14 cellular contexts compared by ENCODE assay signal in the genomic region with DNA sequence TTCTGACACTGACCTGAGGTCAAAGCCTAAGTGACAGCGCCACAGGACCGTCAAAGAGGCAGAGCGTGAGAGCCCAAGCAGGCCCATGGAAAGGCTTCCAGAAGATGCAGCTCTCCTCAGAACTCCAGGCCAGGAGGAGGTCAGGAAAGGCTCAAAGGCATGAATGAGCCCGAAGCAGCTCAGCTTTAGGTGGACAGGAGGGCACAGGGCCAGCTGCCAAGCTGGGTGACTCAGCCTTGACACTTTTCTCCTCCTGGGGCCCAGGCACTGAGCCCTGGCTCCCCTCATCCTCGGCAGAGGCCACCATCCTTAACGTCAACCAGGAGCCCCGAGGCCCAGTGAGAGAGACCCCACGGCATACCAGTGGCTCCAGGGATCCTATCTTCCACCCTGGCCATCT.
DNase-seq lines count a peak whose midpoint lies in the region; ATAC-seq and TF ChIP-seq lines count a peak whose summit lies in the region.
"Had no signal": no experiment of that assay in that cellular context is flagged by ENCODE, and none has a peak within 500 bp of the region (broad histone marks: within the 10 kb centered on the region; RNA-seq: fewer than 3 reads in every experiment).

No MANE protein-coding gene starts in this region.

- TF ChIP-seq CTCF in RWPE2 (IDR thresholded peaks at IDR 0.05; ENCODE audit: poor library complexity, severe bottlenecking) (no peak), fibroblast of pulmonary artery (IDR thresholded peaks at IDR 0.05; ENCODE audit: low read length, missing control alignments) (no peak)

- peak; percentile 45 for DNase-seq in GM03348 (ENCODE audit: low spot score)
- DNase-seq in RWPE2 (ENCODE audit: low spot score) = no peak
- peak; percentile 27 for DNase-seq in fibroblast of pulmonary artery (ENCODE audit: low read depth)
- DNase-seq in stimulated activated CD4-positive, alpha-beta T cell treated with anti-CD3 and anti-CD28 coated beads, Interleukin-15, amount 100 ng/mL, for 24 hours = no peak
- DNase-seq in MV-4-11 (lab: John Stamatoyannopoulos, UW) = no peak
- DNase-seq: Caco-2; dorsolateral prefrontal cortex; naive B cell; NCI-H1105 treated with DMSO at 0.1 percent for 48 hours; stimulated activated CD4-positive, alpha-beta T cell treated with anti-CD3 and anti-CD28 coated beads, Interleukin-1b, Interleukin-23, amount 100 ng/mL, for 48 hours had no signal

- H3K27me3 ChIP-seq in RWPE2 (ENCODE audit: insufficient read depth, poor library complexity, severe bottlenecking) (no peaks in the 10 kb centered on the region), rectal smooth muscle tissue (ENCODE audit: control insufficient read depth, insufficient read depth, low read length) (no peaks in the 10 kb centered on the region)
- H3K27me3 ChIP-seq: dorsolateral prefrontal cortex, suprapubic skin had no signal

- H3K9ac ChIP-seq in rectal smooth muscle tissue (ENCODE audit: low read length) = no peak overlapping the region

- no peak overlapping the region for H3K27ac ChIP-seq in RWPE2 (ENCODE audit: poor library complexity, severe bottlenecking)
- peak overlapping the region; percentile 97 for H3K27ac ChIP-seq in rectal smooth muscle tissue (ENCODE audit: low read depth, low read length)
- H3K27ac ChIP-seq: suprapubic skin had no signal

- H3K36me3 ChIP-seq in RWPE2 (ENCODE audit: low read depth) = no peaks in the 10 kb centered on the region
- H3K36me3 ChIP-seq in rectal smooth muscle tissue (ENCODE audit: control insufficient read depth, insufficient read depth, low read length) = no peaks in the 10 kb centered on the region
- H3K36me3 ChIP-seq: suprapubic skin had no signal

- no peak overlapping the region for H3K4me3 ChIP-seq in RWPE2 (ENCODE audit: severe bottlenecking)
- H3K4me3 ChIP-seq in fibroblast of pulmonary artery (replicated peaks; ENCODE audit: low read depth, low read length) = no peak overlapping the region
- no peak overlapping the region for H3K4me3 ChIP-seq in rectal smooth muscle tissue (ENCODE audit: low read length)
- H3K4me3 ChIP-seq: dorsolateral prefrontal cortex, suprapubic skin had no signal

- ATAC-seq in RWPE2 (ENCODE audit: low read depth) (0 out of 3 replicates have a peak, but pooled peaks have one; percentile 27), HG02870 (IDR thresholded peaks at IDR 0.05; ENCODE audit: unreplicated experiment) (no peak), GM18858 (IDR thresholded peaks at IDR 0.05; ENCODE audit: unreplicated experiment) (no peak)

- H3K9me3 ChIP-seq in RWPE2 (ENCODE audit: severe bottlenecking) = no peaks in the 10 kb centered on the region
- H3K9me3 ChIP-seq: Caco-2, suprapubic skin had no signal

- H3K4me1 ChIP-seq in RWPE2 (ENCODE audit: insufficient read depth, poor library complexity, severe bottlenecking) = no peaks in the 10 kb centered on the region
- peaks cover 77% of the 10 kb centered on the region for H3K4me1 ChIP-seq in rectal smooth muscle tissue (ENCODE audit: control insufficient read depth, insufficient read depth, low read length)
- H3K4me1 ChIP-seq: Caco-2, suprapubic skin had no signal

Comparison
In these comparisons a context has a peak if more than half of its experiments do, and no peak if none do; other contexts are left out.
1. DNase-seq: peak in GM03348 (single experiment) and fibroblast of pulmonary artery (single experiment); none in RWPE2 (single experiment), stimulated activated CD4-positive, alpha-beta T cell treated with anti-CD3 and anti-CD28 coated beads, Interleukin-15, amount 100 ng/mL, for 24 hours (single experiment) and MV-4-11 (single experiment).